ENCODE assay signal across 9 cellular contexts in genomic region chr11:67429038-67429668, GRCh38. TPM values are rescaled to one million over a fixed set of nuclear protein-coding genes. Genes with fewer than 3 reads are reported as not detected.
DNase-seq lines count a peak whose midpoint lies in the region; ATAC-seq and FAIRE-seq lines count a peak whose summit lies in the region.
"Had no signal": no experiment of that assay in that cellular context is flagged by ENCODE, and none has a peak within 500 bp of the region (broad histone marks: within the 10 kb centered on the region; RNA-seq: fewer than 3 reads in every experiment).

No MANE protein-coding gene starts in this region.

- FAIRE-seq in HTR-8/SVneo (lab: Jason Lieb, UNC): peak; percentile 70
- FAIRE-seq: colon had no signal

- no peaks in the 10 kb centered on the region for H3K9me3 Mint-ChIP-seq in activated naive CD4-positive, alpha-beta T cell treated with anti-CD3 and anti-CD28 coated beads, Interleukin-2, amount 50 U/mL, for 72 hours
- H3K9me3 Mint-ChIP-seq in stimulated activated naive CD8-positive, alpha-beta T cell treated with anti-CD3 and anti-CD28 coated beads, Interleukin-15, Interleukin-2, amounts not matched to agents 100 ng/mL and 50 ng/mL, for 24 hours: no peaks in the 10 kb centered on the region

- peaks cover 54% of the 10 kb centered on the region for H3K4me1 Mint-ChIP-seq in stimulated activated naive CD8-positive, alpha-beta T cell treated with anti-CD3 and anti-CD28 coated beads, Interleukin-15, Interleukin-2, amounts not matched to agents 100 ng/mL and 50 ng/mL, for 24 hours (ENCODE audit: low read depth)

- no peaks in the 10 kb centered on the region for H3K27me3 Mint-ChIP-seq in stimulated activated naive CD8-positive, alpha-beta T cell treated with anti-CD3 and anti-CD28 coated beads, Interleukin-15, Interleukin-2, amounts not matched to agents 100 ng/mL and 50 ng/mL, for 24 hours

- peak overlapping the region; percentile 98 for H3K4me3 Mint-ChIP-seq in stimulated activated naive CD8-positive, alpha-beta T cell treated with anti-CD3 and anti-CD28 coated beads, Interleukin-15, Interleukin-2, amounts not matched to agents 100 ng/mL and 50 ng/mL, for 24 hours

- DNase-seq in HTR-8/SVneo (ENCODE audit: insufficient read length, low spot score) (no peak), GDM1 (lab: John Stamatoyannopoulos, UW) (no peak)
- no peak for DNase-seq in activated naive CD4-positive, alpha-beta T cell treated with anti-CD3 and anti-CD28 coated beads, Interleukin-2, amount 50 U/mL, for 72 hours (ENCODE audit: low spot score in 2 of 2)
- no peak for DNase-seq in activated effector memory CD4-positive, alpha-beta T cell treated with Interleukin-2 at 50 U/mL for 16 hours

- no peaks in the 10 kb centered on the region for H3K9me3 ChIP-seq in iPS-18c (ENCODE audit: control insufficient read depth, insufficient read depth, low read length)

- peak overlapping the region; percentile 96 for H3K4me3 ChIP-seq in iPS-18c (ENCODE audit: insufficient read depth, low read depth, low read length)

- peaks cover 0 to 20% of the 10 kb centered on the region in 2 donors for H3K36me3 Mint-ChIP-seq in activated naive CD4-positive, alpha-beta T cell treated with anti-CD3 and anti-CD28 coated beads, Interleukin-2, amount 50 U/mL, for 72 hours
- H3K36me3 Mint-ChIP-seq in stimulated activated naive CD8-positive, alpha-beta T cell treated with anti-CD3 and anti-CD28 coated beads, Interleukin-15, Interleukin-2, amounts not matched to agents 100 ng/mL and 50 ng/mL, for 24 hours (ENCODE audit: low read depth): peaks cover 12% of the 10 kb centered on the region

- peak overlapping the region; percentile 92 to 97 for H3K27ac Mint-ChIP-seq in activated naive CD4-positive, alpha-beta T cell treated with anti-CD3 and anti-CD28 coated beads, Interleukin-2, amount 50 U/mL, for 72 hours
- H3K27ac Mint-ChIP-seq in stimulated activated naive CD8-positive, alpha-beta T cell treated with anti-CD3 and anti-CD28 coated beads, Interleukin-15, Interleukin-2, amounts not matched to agents 100 ng/mL and 50 ng/mL, for 24 hours: peak overlapping the region; percentile 97

- no peak for ATAC-seq in activated naive CD4-positive, alpha-beta T cell treated with anti-CD3 and anti-CD28 coated beads, Interleukin-2, amount 50 U/mL, for 72 hours
- ATAC-seq in HG03354 (IDR thresholded peaks at IDR 0.05; ENCODE audit: poor library complexity, severe bottlenecking, unreplicated experiment) (no peak), GM18867 (IDR thresholded peaks at IDR 0.05; ENCODE audit: unreplicated experiment) (no peak)

RNA-seq across cellular contexts. Expression of gene RPS6KB2, which starts 0.9 kb away (rescaled TPM):
- 10 to 100 TPM; 64.3 to 68.8 TPM for total RNA-seq in activated naive CD4-positive, alpha-beta T cell treated with anti-CD3 and anti-CD28 coated beads, Interleukin-2, amount 50 U/mL, for 72 hours

RNA-seq across cellular contexts. Expression of gene PTPRCAP, which starts 8.3 kb away (rescaled TPM):
- 100 to 1,000 TPM in 1 of 2 donors, 10 to 100 TPM in 1; 65.2 to 131 TPM for total RNA-seq in activated naive CD4-positive, alpha-beta T cell treated with anti-CD3 and anti-CD28 coated beads, Interleukin-2, amount 50 U/mL, for 72 hours

RNA-seq across cellular contexts. Expression of gene CARNS1, which starts 13.7 kb away (rescaled TPM):
- 1 to 10 TPM; 1.4 to 4.5 TPM for total RNA-seq in activated naive CD4-positive, alpha-beta T cell treated with anti-CD3 and anti-CD28 coated beads, Interleukin-2, amount 50 U/mL, for 72 hours

RNA-seq across cellular contexts. Expression of gene CORO1B, which starts 14.1 kb away (rescaled TPM):
- 100 to 1,000 TPM; 293 to 428 TPM for total RNA-seq in activated naive CD4-positive, alpha-beta T cell treated with anti-CD3 and anti-CD28 coated beads, Interleukin-2, amount 50 U/mL, for 72 hours

RNA-seq across cellular contexts. Expression of gene GPR152, which starts 23.4 kb away (rescaled TPM):
- total RNA-seq in activated naive CD4-positive, alpha-beta T cell treated with anti-CD3 and anti-CD28 coated beads, Interleukin-2, amount 50 U/mL, for 72 hours: not detected
